In genomic region chr15:62421289-62421688, GRCh38 we compare ENCODE assay signal across 25 cellular contexts. TPM values are rescaled to one million over a fixed set of nuclear protein-coding genes. Genes with fewer than 3 reads are reported as not detected.
A peak's percentile ranks its signal among the peaks of the same experiment; 100 is the strongest.
DNase-seq lines count a peak whose midpoint lies in the region; ATAC-seq, FAIRE-seq and TF ChIP-seq lines count a peak whose summit lies in the region.
"Had no signal": no experiment of that assay in that cellular context is flagged by ENCODE, and none has a peak within 500 bp of the region (broad histone marks: within the 10 kb centered on the region; RNA-seq: fewer than 3 reads in every experiment).

No MANE protein-coding gene starts in this region.

- H3K9ac ChIP-seq in K562 (ENCODE audit: insufficient read depth in 1 of 2, low read depth in 2 of 2, low read length in 2 of 2) (no peak overlapping the region), mesenchymal stem cell (ENCODE audit: low read length) (no peak overlapping the region)
- H3K9ac ChIP-seq: BLaER1, GM23248 had no signal

- H4K20me1 ChIP-seq in K562 (replicated peaks; ENCODE audit: control insufficient read depth, insufficient read depth, low read length): no peaks in the 10 kb centered on the region
- H4K20me1 ChIP-seq: BLaER1 had no signal

- H3K14ac ChIP-seq in mesenchymal stem cell (ENCODE audit: low read length in 2 of 2): no peak overlapping the region

- DNase-seq in K562 (ENCODE audit: extremely low read depth in 1 of 4, low spot score in 3 of 4): no peak
- no peak for DNase-seq in mesenchymal stem cell
- DNase-seq in nephron progenitor cell: no peak
- no peak for DNase-seq in activated CD4-positive, alpha-beta T cell treated with anti-CD3 and anti-CD28 coated beads for 48 hours
- no peak for DNase-seq in putamen (ENCODE audit: low spot score)
- DNase-seq in NCI-H2196 treated with DMSO at 0.1 percent for 48 hours (lab: John Stamatoyannopoulos, UW; ENCODE audit: unreplicated experiment): no peak
- DNase-seq: CD4-positive, CD25-positive, alpha-beta regulatory T cell; CD8-positive, alpha-beta T cell; DMS153; DND-41; GM23248; H7; HCEC 1CT had no signal

- no peaks in the 10 kb centered on the region for H3K27me3 Mint-ChIP-seq in nephron progenitor cell (ENCODE audit: low read depth, poor library complexity)

- WGBS in K562 (ENCODE audit: insufficient coverage, low coverage, missing lambda C conversion rate): 46% methylated on average over 3 of the region's 3 CpGs
- WGBS in mesenchymal stem cell: 93% methylated on average over 3 of the region's 3 CpGs

- H3K36me3 ChIP-seq in HEK293 (ENCODE audit: control insufficient read depth in 2 of 2, insufficient read depth in 1 of 2, low read length in 2 of 2): no peaks in the 10 kb centered on the region
- H3K36me3 ChIP-seq in K562 (ENCODE audit: control insufficient read depth, insufficient read depth, low read length): no peaks in the 10 kb centered on the region
- H3K36me3 ChIP-seq in mesenchymal stem cell (ENCODE audit: control insufficient read depth in 1 of 2, insufficient read depth in 2 of 2, low read depth in 1 of 2, low read length in 2 of 2): peaks cover 0 to 5% of the 10 kb centered on the region in 2 experiments
- H3K36me3 ChIP-seq: BLaER1 had no signal

- FAIRE-seq in K562 (lab: Jason Lieb, UNC): no peak
- FAIRE-seq: A204.1, G401.6, GM12878, GM19239, H1 had no signal

- H3K27ac ChIP-seq in HEK293 (ENCODE audit: extremely low read depth, low read depth, low read length) (no peak overlapping the region), K562 (ENCODE audit: extremely low read depth, low read depth, low read length) (no peak overlapping the region), mesenchymal stem cell (ENCODE audit: low read length, poor library complexity, severe bottlenecking) (peak overlapping the region; percentile 96)
- H3K27ac ChIP-seq: 22Rv1, BLaER1, C4-2B, GM23248 had no signal

- H3K4me1 ChIP-seq in HEK293 (ENCODE audit: control insufficient read depth, insufficient read depth, low read length): no peaks in the 10 kb centered on the region
- no peaks in the 10 kb centered on the region for H3K4me1 ChIP-seq in K562 (replicated peaks in 1 of 2; ENCODE audit: control insufficient read depth in 2 of 2, insufficient read depth in 2 of 2, low read length in 2 of 2)
- peaks cover 12% of the 10 kb centered on the region for H3K4me1 ChIP-seq in mesenchymal stem cell (ENCODE audit: control insufficient read depth, insufficient read depth, low read depth, low read length)

- no peak overlapping the region for H3K4me2 ChIP-seq in K562 (ENCODE audit: insufficient read depth, low read length)
- H3K4me2 ChIP-seq in mesenchymal stem cell (ENCODE audit: low read length, poor library complexity, severe bottlenecking): no peak overlapping the region
- H3K4me2 ChIP-seq: BLaER1 had no signal

- no peak for TF ChIP-seq RAD21 in K562 (CRISPR knock-in tag; conservative IDR thresholded peaks at IDR 0.05 in 1 of 2, IDR thresholded peaks at IDR 0.05 in 1 of 2)

- TF ChIP-seq CTCF in HEK293 (tag by site-specific recombination; IDR thresholded peaks at IDR 0.05): no peak
- TF ChIP-seq CTCF in K562 (IDR thresholded peaks at IDR 0.05 in 2 of 3, conservative IDR thresholded peaks at IDR 0.05 in 1 of 3; ENCODE audit: insufficient read depth in 2 of 3, low read depth in 1 of 3, low read length in 3 of 3): no peak
- no peak for TF ChIP-seq CTCF in nephron progenitor cell (IDR thresholded peaks at IDR 0.05)

- CTCF ChIA-PET in HEK293 (lab: Yijun Ruan, JAX) (no interaction called here), K562 (lab: Yijun Ruan, JAX; ENCODE audit: low intra/inter-chr PET ratio) (no interaction called here)

- no peak overlapping the region for H4K91ac ChIP-seq in mesenchymal stem cell (ENCODE audit: low read length)

- no peak overlapping the region for H2BK120ac ChIP-seq in mesenchymal stem cell (ENCODE audit: low read depth, low read length)

- TF ChIP-seq POLR2A in K562 (conservative IDR thresholded peaks at IDR 0.05): no peak

- H3K18ac ChIP-seq in mesenchymal stem cell (ENCODE audit: low read depth in 1 of 2, low read length in 2 of 2): no peak overlapping the region

- H3K9me3 ChIP-seq in HEK293 (ENCODE audit: control insufficient read depth, insufficient read depth, low read depth, low read length) (no peaks in the 10 kb centered on the region), K562 (replicated peaks; ENCODE audit: control insufficient read depth, insufficient read depth, low read depth, low read length) (no peaks in the 10 kb centered on the region), mesenchymal stem cell (ENCODE audit: control insufficient read depth, low read length) (no peaks in the 10 kb centered on the region)
- H3K9me3 ChIP-seq: BLaER1, Caco-2 had no signal

- H3K27me3 ChIP-seq in K562 (ENCODE audit: control insufficient read depth in 2 of 2, insufficient read depth in 2 of 2, low read length in 2 of 2) (peaks cover 5 to 17% of the 10 kb centered on the region in 2 experiments; a peak in 3 of 5 replicates), mesenchymal stem cell (ENCODE audit: control insufficient read depth in 1 of 2, insufficient read depth in 1 of 2, low read length in 2 of 2) (no peaks in the 10 kb centered on the region)
- H3K27me3 ChIP-seq: BLaER1 had no signal

- H3K79me2 ChIP-seq in K562 (ENCODE audit: control insufficient read depth, insufficient read depth, low read length): no peaks in the 10 kb centered on the region

- ATAC-seq in K562: no peak
- ATAC-seq in GM19324 (IDR thresholded peaks at IDR 0.05; ENCODE audit: low FRiP score, unreplicated experiment): no peak
- ATAC-seq: CD8-positive, alpha-beta T cell; GM12878 had no signal

- no TSS peak for BruUV-seq in K562 (replicated peaks; lab: Mats Ljungman, UMichigan)

- no peaks in the 10 kb centered on the region for H3K9me1 ChIP-seq in K562 (ENCODE audit: control insufficient read depth, insufficient read depth, low read length)

- no peak overlapping the region for H3K23ac ChIP-seq in mesenchymal stem cell (ENCODE audit: low read length in 2 of 2)

- H2BK5ac ChIP-seq in mesenchymal stem cell (ENCODE audit: low read depth, low read length, poor library complexity, severe bottlenecking): peak overlapping the region; percentile 66

- H2AFZ ChIP-seq in K562 (ENCODE audit: low read depth, low read length) (no peak overlapping the region), mesenchymal stem cell (ENCODE audit: low read depth, low read length) (no peak overlapping the region)
- H2AFZ ChIP-seq: GM23248 had no signal

- H2AK5ac ChIP-seq in mesenchymal stem cell (ENCODE audit: low read length, severe bottlenecking): peak overlapping the region; percentile 99

- no peak overlapping the region for H2BK12ac ChIP-seq in mesenchymal stem cell (ENCODE audit: low read length in 2 of 2)

- peak overlapping the region; percentile 57 for H3K27ac Mint-ChIP-seq in nephron progenitor cell
- H3K27ac Mint-ChIP-seq: B cell; CD4-positive, CD25-positive, alpha-beta regulatory T cell; CD8-positive, alpha-beta T cell had no signal

- no peak overlapping the region for H3K4me3 Mint-ChIP-seq in nephron progenitor cell
- H3K4me3 Mint-ChIP-seq: B cell; CD4-positive, CD25-positive, alpha-beta regulatory T cell; CD8-positive, alpha-beta T cell had no signal

- in situ Hi-C loops in K562 (cut with MboI): no loop called here

- H4K8ac ChIP-seq in mesenchymal stem cell (ENCODE audit: low read length): no peak overlapping the region

- H3K9me3 Mint-ChIP-seq in nephron progenitor cell: no peaks in the 10 kb centered on the region
- H3K9me3 Mint-ChIP-seq: CD8-positive, alpha-beta T cell had no signal

- H3K79me1 ChIP-seq in mesenchymal stem cell (replicated peaks; ENCODE audit: low read length, poor library complexity, severe bottlenecking): peaks cover 43% of the 10 kb centered on the region

- TF ChIP-seq EP300 in K562 (IDR thresholded peaks at IDR 0.05; ENCODE audit: low read length): no peak

- POLR2A ChIA-PET in HEK293 (lab: Yijun Ruan, JAX) (no interaction called here), K562 (lab: Yijun Ruan, JAX) (no interaction called here)

- no peak overlapping the region for H3K4ac ChIP-seq in mesenchymal stem cell (ENCODE audit: low read depth in 1 of 2, low read length in 2 of 2)

- no peaks in the 10 kb centered on the region for H3K36me3 Mint-ChIP-seq in nephron progenitor cell (ENCODE audit: low read depth)
- H3K36me3 Mint-ChIP-seq: CD4-positive, CD25-positive, alpha-beta regulatory T cell; CD8-positive, alpha-beta T cell had no signal

- intact Hi-C loops in K562 (cut with micrococcal nuclease): no loop called here

- no peak overlapping the region for H2BK15ac ChIP-seq in mesenchymal stem cell (ENCODE audit: low read depth, poor library complexity, severe bottlenecking)

- peaks cover 7% of the 10 kb centered on the region for H3K4me1 Mint-ChIP-seq in nephron progenitor cell
- H3K4me1 Mint-ChIP-seq: B cell; CD4-positive, CD25-positive, alpha-beta regulatory T cell had no signal

- H3K4me3 ChIP-seq in HEK293 (ENCODE audit: low read depth, low read length) (no peak overlapping the region), K562 (no peak overlapping the region), mesenchymal stem cell (ENCODE audit: insufficient read depth in 1 of 2, low read depth in 1 of 2, low read length in 2 of 2) (no peak overlapping the region)
- H3K4me3 ChIP-seq: BLaER1, GM12878, GM23248 had no signal

TF ChIP-seq in HEK293, 187 proteins besides CTCF, POLR2A, EP300 and RAD21 (continues in another document):
- peak; percentile 91 for TF ChIP-seq ZNF146 (tag by site-specific recombination; IDR thresholded peaks at IDR 0.05)

TF ChIP-seq in K562, 482 proteins besides CTCF, POLR2A, EP300 and RAD21 (continues in another document):
- peak; percentile 11 for TF ChIP-seq RBM25 (IDR thresholded peaks at IDR 0.05; ENCODE audit: low read depth, low read length, severe bottlenecking)

RNA-seq across cellular contexts. Expression of gene TLN2, which starts 30.9 kb away (rescaled TPM):
- total RNA-seq in K562 (2011; cell fraction: chromatin; rRNA removed; ENCODE audit: low replicate concordance): 1.00 and 2.6 TPM in 2 replicates
- total RNA-seq in K562 (2011; cell fraction: nucleolus; rRNA removed): 0.33 and 0.53 TPM in 2 replicates
- 0.53 and 1.1 TPM in 2 replicates for total RNA-seq in K562 (2011; cell fraction: nucleoplasm; rRNA removed)
- 0.14 and 1.9 TPM in 2 replicates for total RNA-seq in K562 (2014; rRNA removed)
- 0.22 and 0.45 TPM in 2 replicates for total RNA-seq in K562 (2014; rRNA removed; fragmentation: Illumina TruSeq; extraction: Trizol)
- total RNA-seq in K562 (2015; rRNA removed; fragmentation: Illumina TruSeq; extraction: Trizol): 0.30 and 0.62 TPM in 2 replicates
- 0.44 and 0.58 TPM in 2 replicates for total RNA-seq in K562 (2021)
- polyA plus RNA-seq in K562 (2011; rRNA removed): 0.15 and 0.27 TPM in 2 replicates
- polyA plus RNA-seq in K562 (2011; cell fraction: cytosol; rRNA removed): 0.25 and 0.42 TPM in 2 replicates
- polyA plus RNA-seq in K562 (2011; cell fraction: nucleus; rRNA removed): 0.29 and 0.40 TPM in 2 replicates
- polyA plus RNA-seq in K562 (2012): 0.69 and 1.3 TPM in 2 replicates
- polyA plus RNA-seq in K562 (2014; fragmentation: Illumina TruSeq; extraction: Trizol): 0.15 and 0.49 TPM in 2 replicates
- under 1 TPM; 0.03 to 0.10 TPM for polyA plus RNA-seq in K562 (2014; fragmentation: Nextera tagmentation; extraction: Ambion mirVana)
- 0.12 and 0.22 TPM in 2 replicates for polyA plus RNA-seq in K562 (2014; rRNA removed)
- polyA minus RNA-seq in K562 (2011; rRNA and poly(A)+ RNA removed): 0.60 and 0.84 TPM in 2 replicates
- 0.57 and 0.64 TPM in 2 replicates for polyA minus RNA-seq in K562 (2011; cell fraction: cytosol; rRNA and poly(A)+ RNA removed)
- 1.3 and 1.5 TPM in 2 replicates for polyA minus RNA-seq in K562 (2011; cell fraction: nucleus; rRNA and poly(A)+ RNA removed)
- 5.9 TPM for polyA plus RNA-seq in mesenchymal stem cell (2013, experiment 1 of 2)
- 6.0 TPM for polyA plus RNA-seq in mesenchymal stem cell (2013, experiment 2 of 2)

Comparison
In these comparisons a context has a peak if more than half of its experiments do, and no peak if none do; other contexts are left out.
1. Of the 44 proteins assayed by ChIP-seq in both K562 and HEK293: peak only in K562: none; only in HEK293: none; in both: ZNF146; in neither: 43.